26 cellular contexts compared by ENCODE assay signal in genomic region chr12:3038166-3038565, GRCh38. TPM values are rescaled to one million over a fixed set of nuclear protein-coding genes. Genes with fewer than 3 reads are reported as not detected.
"Had no signal": no experiment of that assay in that cellular context is flagged by ENCODE, and none has a peak within 500 bp of the region (broad histone marks: within the 10 kb centered on the region; RNA-seq: fewer than 3 reads in every experiment).

No MANE protein-coding gene starts in this region.

- H3K4me3 ChIP-seq: ascending aorta, cardiac muscle cell, Peyer's patch, SJSA1 had no signal

- H3K36me3 ChIP-seq: Peyer's patch had no signal

- H3K27ac ChIP-seq: ascending aorta, cardiac muscle cell, Peyer's patch, SJSA1 had no signal

- H3K9ac ChIP-seq: SK-N-SH had no signal

- H3K9me3 ChIP-seq: ascending aorta, Peyer's patch, SJSA1, SK-N-SH had no signal

- H3K4me2 ChIP-seq: SK-N-SH had no signal

- H3K9me2 ChIP-seq: SK-N-SH had no signal

- DNase-seq: activated CD4-positive, alpha-beta T cell treated with anti-CD3 and anti-CD28 coated beads, Interleukin-2, amount 10 ng/mL, durations not matched to agents 24 days and 14 days; activated CD4-positive, alpha-beta T cell treated with anti-CD3 and anti-CD28 coated beads, Interleukin-2, amount 50 U/mL, for 4 hours; activated CD8-positive, alpha-beta T cell treated with anti-CD3 and anti-CD28 coated beads, Interleukin-2, amount 10 ng/mL, durations not matched to agents 7 days and 5 days; activated gamma-delta T cell; activated naive CD4-positive, alpha-beta T cell treated with Interleukin-2 at 50 U/mL for 16 hours; activated naive CD8-positive, alpha-beta T cell treated with anti-CD3 and anti-CD28 coated beads, Interleukin-2, amount 10 ng/mL, durations not matched to agents 7 days and 5 days; activated T-cell treated with anti-CD3 and anti-CD28 coated beads, Interleukin-2, amount 50 U/mL, for 24 hours; amygdala; NCI-H1105 treated with DMSO at 0.1 percent for 48 hours; NCI-H1436; NCI-H1694; NCI-H1930; NCI-H2081 treated with DMSO at 0.1 percent for 48 hours; NCI-H345; NCI-H524 treated with DMSO at 0.1 percent for 48 hours; NCI-H748 treated with DMSO at 0.1 percent for 48 hours; NK-92 treated with Interleukin-12 subunit alpha and Interleukin-12 subunit beta, amount 100 ng/mL, for 24 hours; PC-3; Peyer's patch; RPMI8226; SHP77 treated with DMSO at 0.1 percent for 48 hours; SK-N-SH had no signal

- FAIRE-seq: TTC549 had no signal

- H3K4me1 ChIP-seq: Peyer's patch, SJSA1 had no signal

- ATAC-seq: activated CD8-positive, alpha-beta T cell treated with anti-CD3 and anti-CD28 coated beads, Interleukin-2, amount 10 ng/mL, durations not matched to agents 7 days and 5 days; PC-3 had no signal

- H3K27me3 ChIP-seq: ascending aorta, cardiac muscle cell, Peyer's patch, SJSA1 had no signal

RNA-seq across cellular contexts. Expression of gene TSPAN9, which starts 39.0 kb away (rescaled TPM):
- total RNA-seq: activated CD8-positive, alpha-beta T cell treated with anti-CD3 and anti-CD28 coated beads, Interleukin-2, amount 10 ng/mL, durations not matched to agents 7 days and 5 days had no signal
